29 cellular contexts compared by ENCODE assay signal in the genomic region with DNA sequence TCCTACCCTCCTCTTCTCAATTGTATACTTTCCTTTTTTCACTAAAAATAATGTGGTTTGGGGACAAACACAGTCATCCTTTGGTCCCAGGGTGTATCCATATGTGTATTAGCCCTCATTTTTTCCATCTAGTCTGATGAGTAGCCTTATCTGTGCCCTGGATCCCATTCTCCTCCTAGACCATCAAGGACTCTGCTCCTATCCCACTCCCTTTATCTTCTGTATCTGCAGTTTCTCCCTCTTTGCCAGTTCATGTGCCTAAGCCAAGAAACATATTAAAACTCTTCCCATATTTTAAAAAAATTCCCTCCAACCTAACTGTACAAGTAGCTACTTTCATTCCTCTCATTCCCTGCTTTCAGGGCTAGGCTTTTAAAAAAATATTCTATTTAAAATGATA. TPM values are rescaled to one million over a fixed set of nuclear protein-coding genes. Genes with fewer than 3 reads are reported as not detected.
"Had no signal": no experiment of that assay in that cellular context is flagged by ENCODE, and none has a peak within 500 bp of the region (broad histone marks: within the 10 kb centered on the region; RNA-seq: fewer than 3 reads in every experiment).

No MANE protein-coding gene starts in this region.

- H3K4me1 Mint-ChIP-seq: activated CD4-positive, alpha-beta memory T cell treated with anti-CD3 and anti-CD28 coated beads, Interleukin-2, amount 10 ng/mL, durations not matched to agents 7 days and 5 days; activated CD4-positive, alpha-beta T cell treated with anti-CD3 and anti-CD28 coated beads for 36 hours; activated naive CD4-positive, alpha-beta T cell treated with anti-CD3 and anti-CD28 coated beads, Interleukin-2, amount 10 ng/mL, durations not matched to agents 7 days and 5 days; activated naive CD8-positive, alpha-beta T cell treated with anti-CD3 and anti-CD28 coated beads for 36 hours had no signal

- H3K4me3 ChIP-seq: breast epithelium, Peyer's patch, SJSA1 had no signal

- H3K9me3 Mint-ChIP-seq: activated CD4-positive, alpha-beta memory T cell treated with anti-CD3 and anti-CD28 coated beads, Interleukin-2, amount 10 ng/mL, durations not matched to agents 7 days and 5 days; activated naive CD4-positive, alpha-beta T cell treated with anti-CD3 and anti-CD28 coated beads, Interleukin-2, amount 10 ng/mL, durations not matched to agents 7 days and 5 days; activated naive CD8-positive, alpha-beta T cell treated with anti-CD3 and anti-CD28 coated beads for 36 hours; activated T-helper 2 cell treated with anti-CD3 and anti-CD28 coated beads, Interferon-gamma antibody, Interleukin-2, Interleukin-4, amounts not matched to agents 10 μg/mL and 5 μg/mL and 100 μg/mL, durations not matched to agents 14 hours and 24 hours and 36 hours had no signal

- H3K9me3 ChIP-seq: breast epithelium, Peyer's patch, SJSA1 had no signal

- H3K27me3 ChIP-seq: breast epithelium, Peyer's patch, SJSA1 had no signal

- ATAC-seq: activated CD4-positive, alpha-beta T cell treated with anti-CD3 and anti-CD28 coated beads for 36 hours had no signal

- H3K4me3 Mint-ChIP-seq: activated CD4-positive, alpha-beta memory T cell treated with anti-CD3 and anti-CD28 coated beads, Interleukin-2, amount 10 ng/mL, durations not matched to agents 7 days and 5 days; activated CD4-positive, alpha-beta T cell treated with anti-CD3 and anti-CD28 coated beads for 36 hours; activated naive CD4-positive, alpha-beta T cell treated with anti-CD3 and anti-CD28 coated beads, Interleukin-2, amount 10 ng/mL, durations not matched to agents 7 days and 5 days; activated naive CD8-positive, alpha-beta T cell treated with anti-CD3 and anti-CD28 coated beads for 36 hours had no signal

- H3K27ac Mint-ChIP-seq: activated CD4-positive, alpha-beta memory T cell treated with anti-CD3 and anti-CD28 coated beads, Interleukin-2, amount 10 ng/mL, durations not matched to agents 7 days and 5 days; activated CD4-positive, alpha-beta T cell treated with anti-CD3 and anti-CD28 coated beads for 36 hours; activated naive CD4-positive, alpha-beta T cell treated with anti-CD3 and anti-CD28 coated beads, Interleukin-2, amount 10 ng/mL, durations not matched to agents 7 days and 5 days; activated naive CD8-positive, alpha-beta T cell treated with anti-CD3 and anti-CD28 coated beads for 36 hours had no signal

- H3K4me1 ChIP-seq: breast epithelium, Peyer's patch, SJSA1 had no signal

- DNase-seq: activated CD4-positive, alpha-beta memory T cell treated with anti-CD3 and anti-CD28 coated beads, Interleukin-2, amount 10 ng/mL, durations not matched to agents 7 days and 5 days; activated CD4-positive, alpha-beta T cell treated with anti-CD3 and anti-CD28 coated beads for 36 hours; activated CD4-positive, alpha-beta T cell treated with anti-CD3 and anti-CD28 coated beads, Interleukin-2, amount 50 U/mL, for 1 hour; activated gamma-delta T cell treated with Interleukin-2 at 50 U/mL for 16 hours; activated naive CD4-positive, alpha-beta T cell treated with anti-CD3 and anti-CD28 coated beads, Interleukin-2, amount 10 ng/mL, durations not matched to agents 7 days and 5 days; activated naive CD8-positive, alpha-beta T cell treated with anti-CD3 and anti-CD28 coated beads for 36 hours; activated T-cell treated with anti-CD3 and anti-CD28 coated beads for 4 hours; activated T-cell treated with anti-CD3 and anti-CD28 coated beads, Interleukin-2, amount 50 U/mL, for 48 hours; caudate nucleus; Karpas-422; MM.1S; NCI-H1105; NCI-H1436; NCI-H1694 treated with DMSO at 0.1 percent for 48 hours; NCI-H2081; NCI-H510A treated with DMSO at 0.1 percent for 48 hours; NCI-H69; Peyer's patch; Right ventricle myocardium superior; T-helper 1 cell; WERI-Rb-1 had no signal

- H3K27ac ChIP-seq: breast epithelium, Peyer's patch, RWPE1, SJSA1, WERI-Rb-1 had no signal

- H3K36me3 ChIP-seq: breast epithelium had no signal

- H3K27me3 Mint-ChIP-seq: activated CD4-positive, alpha-beta memory T cell treated with anti-CD3 and anti-CD28 coated beads, Interleukin-2, amount 10 ng/mL, durations not matched to agents 7 days and 5 days; activated CD4-positive, alpha-beta T cell treated with anti-CD3 and anti-CD28 coated beads for 36 hours; activated naive CD4-positive, alpha-beta T cell treated with anti-CD3 and anti-CD28 coated beads, Interleukin-2, amount 10 ng/mL, durations not matched to agents 7 days and 5 days; activated naive CD8-positive, alpha-beta T cell treated with anti-CD3 and anti-CD28 coated beads for 36 hours had no signal

RNA-seq across cellular contexts. Expression of a gene that starts 51.7 kb away (rescaled TPM):
- total RNA-seq: activated CD8-positive, alpha-beta memory T cell treated with anti-CD3 and anti-CD28 coated beads for 36 hours; activated naive CD8-positive, alpha-beta T cell treated with anti-CD3 and anti-CD28 coated beads for 36 hours had no signal

RNA-seq across cellular contexts. Expression of a gene that starts 56.1 kb away (rescaled TPM):
- total RNA-seq: activated CD4-positive, alpha-beta memory T cell treated with anti-CD3 and anti-CD28 coated beads, Interleukin-2, amount 10 ng/mL, durations not matched to agents 7 days and 5 days; activated CD4-positive, alpha-beta T cell treated with anti-CD3 and anti-CD28 coated beads for 36 hours; activated CD8-positive, alpha-beta memory T cell treated with anti-CD3 and anti-CD28 coated beads for 36 hours; activated naive CD8-positive, alpha-beta T cell treated with anti-CD3 and anti-CD28 coated beads for 36 hours; activated T-helper 2 cell treated with anti-CD3 and anti-CD28 coated beads, Interferon-gamma antibody, Interleukin-2, Interleukin-4, amounts not matched to agents 10 μg/mL and 5 μg/mL and 100 μg/mL, durations not matched to agents 14 hours and 24 hours and 36 hours; cerebellum; Peyer's patch; Right ventricle myocardium superior; SJSA1; T-helper 2 cell treated with Interferon-gamma antibody and Interleukin-4, amounts not matched to agents 100 ng/mL and 5 ng/mL, for 36 hours had no signal
- polyA plus RNA-seq: adipose tissue had no signal
